Comparison of ENCODE assay signal across 40 cellular contexts in genomic region chr4:36043241-36043640, GRCh38.
"Had no signal": no experiment of that assay in that cellular context is flagged by ENCODE, and none has a peak within 500 bp of the region (broad histone marks: within the 10 kb centered on the region; RNA-seq: fewer than 3 reads in every experiment).

No MANE protein-coding gene starts in this region.

- H3K9me3 ChIP-seq: adrenal gland, ascending aorta, body of pancreas, breast epithelium had no signal

- H3K4me1 Mint-ChIP-seq: activated naive CD4-positive, alpha-beta T cell treated with anti-CD3 and anti-CD28 coated beads, Interleukin-2, amount 10 ng/mL, durations not matched to agents 7 days and 5 days; activated naive CD4-positive, alpha-beta T cell treated with anti-CD3 and anti-CD28 coated beads, Interleukin-2, amount 50 U/mL, for 24 hours; activated naive CD8-positive, alpha-beta T cell treated with anti-CD3 and anti-CD28 coated beads for 36 hours; activated naive CD8-positive, alpha-beta T cell treated with anti-CD3 and anti-CD28 coated beads, Interleukin-2, amount 10 ng/mL, durations not matched to agents 7 days and 5 days; activated naive CD8-positive, alpha-beta T cell treated with anti-CD3 and anti-CD28 coated beads, Interleukin-2, amount 50 U/mL, for 24 hours; activated T-helper 17 cell treated with anti-CD3 and anti-CD28 coated beads, Interleukin-2, amount 50 U/mL, for 72 hours; central memory CD8-positive, alpha-beta T cell had no signal

- H3K27me3 ChIP-seq: adrenal gland, ascending aorta, body of pancreas, brain microvascular endothelial cell, breast epithelium, cardiac muscle cell had no signal

- FAIRE-seq: astrocyte, bronchial epithelial cell had no signal

- ATAC-seq: activated naive CD4-positive, alpha-beta T cell treated with anti-CD3 and anti-CD28 coated beads, Interleukin-2, amount 50 U/mL, for 72 hours; activated naive CD8-positive, alpha-beta T cell treated with anti-CD3 and anti-CD28 coated beads, Interleukin-2, amount 50 U/mL, for 24 hours; activated T-cell treated with anti-CD3 and anti-CD28 coated beads, Interleukin-2, amount 50 U/mL, for 4 hours; activated T-cell treated with anti-CD3 and anti-CD28 coated beads, Interleukin-2, amount 50 U/mL, for 72 hours; activated T-helper 17 cell treated with anti-CD3 and anti-CD28 coated beads, Interleukin-2, amount 50 U/mL, for 72 hours; body of pancreas had no signal

- H3K36me3 ChIP-seq: adrenal gland, ascending aorta, brain microvascular endothelial cell, breast epithelium, cardiac muscle cell had no signal

- H3K27ac Mint-ChIP-seq: activated naive CD4-positive, alpha-beta T cell treated with anti-CD3 and anti-CD28 coated beads for 36 hours; activated naive CD4-positive, alpha-beta T cell treated with anti-CD3 and anti-CD28 coated beads, Interleukin-2, amount 10 ng/mL, durations not matched to agents 7 days and 5 days; activated naive CD4-positive, alpha-beta T cell treated with anti-CD3 and anti-CD28 coated beads, Interleukin-2, amount 50 U/mL, for 24 hours; activated naive CD8-positive, alpha-beta T cell; activated naive CD8-positive, alpha-beta T cell treated with anti-CD3 and anti-CD28 coated beads for 36 hours; activated naive CD8-positive, alpha-beta T cell treated with anti-CD3 and anti-CD28 coated beads, Interleukin-2, amount 10 ng/mL, durations not matched to agents 7 days and 5 days; activated naive CD8-positive, alpha-beta T cell treated with anti-CD3 and anti-CD28 coated beads, Interleukin-2, amount 50 U/mL, for 24 hours; activated T-cell treated with anti-CD3 and anti-CD28 coated beads, Interleukin-2, amount 50 U/mL, for 72 hours; activated T-helper 1 cell treated with anti-CD3 and anti-CD28 coated beads, Interleukin-12 subunit alpha, Interleukin-12 subunit beta, Interleukin-2, Interleukin-4 antibody, amounts not matched to agents 30 ng/mL and 10 ng/mL and 1 ng/mL, durations not matched to agents 14 hours and 24 hours and 36 hours; activated T-helper 17 cell treated with anti-CD3 and anti-CD28 coated beads, Interleukin-2, amount 50 U/mL, for 72 hours; activated T-helper 2 cell treated with anti-CD3 and anti-CD28 coated beads, Interferon-gamma antibody, Interleukin-2, Interleukin-4, amounts not matched to agents 10 μg/mL and 5 μg/mL and 100 μg/mL, durations not matched to agents 14 hours and 24 hours and 36 hours; brain had no signal

- H3K27me3 Mint-ChIP-seq: activated naive CD4-positive, alpha-beta T cell treated with anti-CD3 and anti-CD28 coated beads, Interleukin-2, amount 10 ng/mL, durations not matched to agents 7 days and 5 days; activated naive CD4-positive, alpha-beta T cell treated with anti-CD3 and anti-CD28 coated beads, Interleukin-2, amount 50 U/mL, for 24 hours; activated naive CD8-positive, alpha-beta T cell; activated naive CD8-positive, alpha-beta T cell treated with anti-CD3 and anti-CD28 coated beads for 36 hours; activated naive CD8-positive, alpha-beta T cell treated with anti-CD3 and anti-CD28 coated beads, Interleukin-2, amount 10 ng/mL, durations not matched to agents 7 days and 5 days; activated naive CD8-positive, alpha-beta T cell treated with anti-CD3 and anti-CD28 coated beads, Interleukin-2, amount 50 U/mL, for 24 hours; activated T-helper 17 cell treated with anti-CD3 and anti-CD28 coated beads, Interleukin-2, amount 50 U/mL, for 72 hours; central memory CD8-positive, alpha-beta T cell had no signal

- H3K36me3 Mint-ChIP-seq: activated naive CD4-positive, alpha-beta T cell treated with anti-CD3 and anti-CD28 coated beads, Interleukin-2, amount 10 ng/mL, durations not matched to agents 7 days and 5 days; activated naive CD4-positive, alpha-beta T cell treated with anti-CD3 and anti-CD28 coated beads, Interleukin-2, amount 50 U/mL, for 72 hours; activated naive CD8-positive, alpha-beta T cell treated with anti-CD3 and anti-CD28 coated beads for 36 hours; activated naive CD8-positive, alpha-beta T cell treated with anti-CD3 and anti-CD28 coated beads, Interleukin-2, amount 10 ng/mL, durations not matched to agents 7 days and 5 days; brain had no signal

- H3K4me3 ChIP-seq: adrenal gland, ascending aorta, body of pancreas, breast epithelium, cardiac muscle cell had no signal

- H3K27ac ChIP-seq: adrenal gland, ascending aorta, body of pancreas, brain microvascular endothelial cell, breast epithelium, cardiac muscle cell had no signal

- DNase-seq: activated effector memory CD4-positive, alpha-beta T cell treated with anti-CD3 and anti-CD28 coated beads, Interleukin-2, amount 50 U/mL, for 16 hours; activated effector memory CD4-positive, alpha-beta T cell treated with Interleukin-2 at 50 U/mL for 16 hours; activated gamma-delta T cell; activated gamma-delta T cell treated with Interleukin-2 at 50 U/mL for 16 hours; activated naive CD4-positive, alpha-beta T cell; activated naive CD4-positive, alpha-beta T cell treated with anti-CD3 and anti-CD28 coated beads for 36 hours; activated naive CD4-positive, alpha-beta T cell treated with anti-CD3 and anti-CD28 coated beads, Interleukin-2, amount 10 ng/mL, durations not matched to agents 7 days and 5 days; activated naive CD4-positive, alpha-beta T cell treated with anti-CD3 and anti-CD28 coated beads, Interleukin-2, amount 50 U/mL, for 16 hours; activated naive CD4-positive, alpha-beta T cell treated with Interleukin-2 at 50 U/mL for 16 hours; activated naive CD8-positive, alpha-beta T cell treated with anti-CD3 and anti-CD28 coated beads for 36 hours; activated naive CD8-positive, alpha-beta T cell treated with anti-CD3 and anti-CD28 coated beads, Interleukin-2, amount 10 ng/mL, durations not matched to agents 7 days and 5 days; activated naive CD8-positive, alpha-beta T cell treated with anti-CD3 and anti-CD28 coated beads, Interleukin-2, amount 50 U/mL, for 24 hours; activated T-cell treated with anti-CD3 and anti-CD28 coated beads for 4 hours; activated T-cell treated with anti-CD3 and anti-CD28 coated beads, Interleukin-2, amount 50 U/mL, for 1 hour; activated T-cell treated with anti-CD3 and anti-CD28 coated beads, Interleukin-2, amount 50 U/mL, for 4 hours; activated T-cell treated with anti-CD3 and anti-CD28 coated beads, Interleukin-2, amount 50 U/mL, for 48 hours; activated T-cell treated with anti-CD3 and anti-CD28 coated beads, Interleukin-2, amount 50 U/mL, for 72 hours; adrenal gland; amniotic stem cell; amygdala; anterior cingulate cortex; aorta; body of pancreas; brain microvascular endothelial cell; caudate nucleus; central memory CD4-positive, alpha-beta T cell; cerebellar nuclear complex had no signal

- H3K4me3 Mint-ChIP-seq: activated naive CD4-positive, alpha-beta T cell treated with anti-CD3 and anti-CD28 coated beads for 36 hours; activated naive CD4-positive, alpha-beta T cell treated with anti-CD3 and anti-CD28 coated beads, Interleukin-2, amount 10 ng/mL, durations not matched to agents 7 days and 5 days; activated naive CD4-positive, alpha-beta T cell treated with anti-CD3 and anti-CD28 coated beads, Interleukin-2, amount 50 U/mL, for 24 hours; activated naive CD8-positive, alpha-beta T cell; activated naive CD8-positive, alpha-beta T cell treated with anti-CD3 and anti-CD28 coated beads for 36 hours; activated naive CD8-positive, alpha-beta T cell treated with anti-CD3 and anti-CD28 coated beads, Interleukin-2, amount 10 ng/mL, durations not matched to agents 7 days and 5 days; activated naive CD8-positive, alpha-beta T cell treated with anti-CD3 and anti-CD28 coated beads, Interleukin-2, amount 50 U/mL, for 24 hours; activated T-cell treated with anti-CD3 and anti-CD28 coated beads, Interleukin-2, amount 50 U/mL, for 4 hours; activated T-cell treated with anti-CD3 and anti-CD28 coated beads, Interleukin-2, amount 50 U/mL, for 72 hours; activated T-helper 1 cell treated with anti-CD3 and anti-CD28 coated beads, Interleukin-12 subunit alpha, Interleukin-12 subunit beta, Interleukin-2, Interleukin-4 antibody, amounts not matched to agents 30 ng/mL and 10 ng/mL and 1 ng/mL, durations not matched to agents 14 hours and 24 hours and 36 hours; activated T-helper 17 cell treated with anti-CD3 and anti-CD28 coated beads, Interleukin-2, amount 50 U/mL, for 72 hours; brain; central memory CD8-positive, alpha-beta T cell had no signal

- H3K9me3 Mint-ChIP-seq: activated naive CD4-positive, alpha-beta T cell treated with anti-CD3 and anti-CD28 coated beads for 36 hours; activated naive CD4-positive, alpha-beta T cell treated with anti-CD3 and anti-CD28 coated beads, Interleukin-2, amount 10 ng/mL, durations not matched to agents 7 days and 5 days; activated naive CD4-positive, alpha-beta T cell treated with anti-CD3 and anti-CD28 coated beads, Interleukin-2, amount 50 U/mL, for 24 hours; activated naive CD4-positive, alpha-beta T cell treated with anti-CD3 and anti-CD28 coated beads, Interleukin-2, amount 50 U/mL, for 72 hours; activated naive CD8-positive, alpha-beta T cell treated with anti-CD3 and anti-CD28 coated beads for 36 hours; activated naive CD8-positive, alpha-beta T cell treated with anti-CD3 and anti-CD28 coated beads, Interleukin-2, amount 50 U/mL, for 24 hours; activated T-cell treated with anti-CD3 and anti-CD28 coated beads, Interleukin-2, amount 50 U/mL, for 4 hours; activated T-helper 1 cell treated with anti-CD3 and anti-CD28 coated beads, Interleukin-12 subunit alpha, Interleukin-12 subunit beta, Interleukin-2, Interleukin-4 antibody, amounts not matched to agents 30 ng/mL and 10 ng/mL and 1 ng/mL, durations not matched to agents 14 hours and 24 hours and 36 hours; activated T-helper 2 cell treated with anti-CD3 and anti-CD28 coated beads, Interferon-gamma antibody, Interleukin-2, Interleukin-4, amounts not matched to agents 10 μg/mL and 5 μg/mL and 100 μg/mL, durations not matched to agents 14 hours and 24 hours and 36 hours; central memory CD8-positive, alpha-beta T cell had no signal

- H3K4me1 ChIP-seq: adrenal gland, ascending aorta, body of pancreas, breast epithelium had no signal
